7 cellular contexts compared by ENCODE assay signal in the genomic region with DNA sequence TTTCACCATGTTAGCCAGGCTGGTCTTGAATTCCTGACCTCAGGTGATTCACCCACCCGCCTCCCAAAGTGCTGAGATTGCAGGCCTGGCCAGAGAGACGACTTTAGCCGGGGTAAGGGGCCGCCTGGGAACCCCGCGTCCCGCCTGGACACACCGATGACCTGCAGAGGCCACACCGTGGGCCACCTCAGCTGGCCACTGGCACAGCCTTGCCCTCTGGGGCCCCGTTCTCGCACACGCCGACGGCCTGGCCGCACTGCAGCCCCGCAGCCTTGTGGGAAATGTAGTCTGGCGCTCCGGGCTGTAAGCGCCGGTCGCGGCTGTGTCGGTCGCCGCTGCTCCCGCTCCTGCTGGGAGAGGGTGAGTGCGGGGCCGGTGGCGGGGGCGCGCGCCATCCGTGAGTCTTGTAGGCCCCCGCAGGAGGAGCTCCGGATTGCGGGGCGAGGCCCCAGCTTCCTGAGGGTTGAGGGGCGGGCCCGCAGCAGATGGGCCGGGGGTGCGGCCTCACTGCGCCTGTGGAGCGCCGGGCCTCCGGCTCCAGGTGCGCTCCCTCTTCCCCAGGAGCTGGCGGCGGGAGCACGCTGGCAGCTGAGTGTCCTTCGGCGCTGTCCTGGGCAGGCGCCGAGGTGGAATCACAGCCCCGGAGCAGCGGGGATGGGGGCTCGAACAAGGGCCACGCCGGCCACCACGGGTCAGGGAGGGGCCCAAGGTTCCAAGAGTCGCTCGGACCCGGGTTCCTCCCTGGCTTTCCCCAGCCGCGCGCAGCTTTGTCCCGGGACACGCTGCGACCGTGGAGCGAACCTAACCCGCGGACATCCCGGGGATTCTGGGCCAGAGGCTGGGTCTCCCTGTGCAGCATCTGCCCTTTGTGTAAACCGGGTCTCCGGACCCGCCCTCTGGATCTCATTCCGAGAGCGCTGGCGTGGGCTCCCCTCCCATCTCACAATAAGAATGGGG. TPM values are rescaled to one million over a fixed set of nuclear protein-coding genes. Genes with fewer than 3 reads are reported as not detected.
DNase-seq lines count a peak whose midpoint lies in the region; ATAC-seq and TF ChIP-seq lines count a peak whose summit lies in the region.

TSS of gene ZFP2 (plus strand) at position 299 of the 957 bp plus-strand sequence. CDS start 35,401 bp downstream, outside the sequence.

- intact Hi-C loops in naive thymus-derived CD4-positive, alpha-beta T cell (cut with micrococcal nuclease), result loop anchor here in 1 of 2 donors (1.0 kb wide), 4 partner anchors 37 to 166 kb away; partner anchors contain the start of genes ZNF354A, ZNF354B, ZNF354C and ZNF879
- intact Hi-C loops in tibial artery (cut with DNase I; ENCODE audit: low total_unique reads), result loop anchor here (10.0 kb wide), 1 partner anchor 49 kb away; the partner anchor contains the start of gene ZNF454

- no peaks in the 10 kb centered on the region for H3K27me3 ChIP-seq in naive thymus-derived CD4-positive, alpha-beta T cell (ENCODE audit: control insufficient read depth in 2 of 2, insufficient read depth in 2 of 2, low read length in 2 of 2)
- H3K27me3 ChIP-seq in tibial artery, result no peaks in the 10 kb centered on the region

- H3K36me3 Mint-ChIP-seq in naive thymus-derived CD4-positive, alpha-beta T cell, result peaks cover 0 to 42% (median 20%) of the 10 kb centered on the region in 5 donors

- peaks cover 0 to 12% (median 6%) of the 10 kb centered on the region in 7 donors for H3K4me1 Mint-ChIP-seq in naive thymus-derived CD4-positive, alpha-beta T cell

- peaks cover 0 to 12% (median 0%) of the 10 kb centered on the region in 3 experiments for H3K9me3 ChIP-seq in naive thymus-derived CD4-positive, alpha-beta T cell (ENCODE audit: control insufficient read depth in 2 of 3, low read length in 3 of 3)
- peaks cover 0 to 4% (median 0%) of the 10 kb centered on the region in 3 donors for H3K9me3 ChIP-seq in tibial artery

- peak; percentile 25 for DNase-seq in NCI-H526 treated with DMSO at 0.1 percent for 48 hours (lab: John Stamatoyannopoulos, UW)
- DNase-seq in activated effector memory CD4-positive, alpha-beta T cell treated with Interleukin-2 at 50 U/mL for 16 hours, result peak; percentile 5
- DNase-seq in fibroblast of the conjunctiva (ENCODE audit: low read depth), result peak; percentile 5
- peak in 8 of 9 donors; percentile 4 to 26 (median 12) for DNase-seq in naive thymus-derived CD4-positive, alpha-beta T cell
- DNase-seq in tibial artery, result peak; percentile 38 to 70

- no peaks in the 10 kb centered on the region for H3K36me3 ChIP-seq in naive thymus-derived CD4-positive, alpha-beta T cell (ENCODE audit: control insufficient read depth in 2 of 3, insufficient read depth in 3 of 3, low read length in 3 of 3)
- no peaks in the 10 kb centered on the region for H3K36me3 ChIP-seq in tibial artery

- ATAC-seq in GM21529 (IDR thresholded peaks at IDR 0.05; ENCODE audit: unreplicated experiment), result peak; percentile 61
- ATAC-seq in naive thymus-derived CD4-positive, alpha-beta T cell, result peak; percentile 75
- ATAC-seq in HG02870 (IDR thresholded peaks at IDR 0.05; ENCODE audit: unreplicated experiment), result no peak

- peak within 1 kb of the TSS; percentile 46 for H3K27ac ChIP-seq in naive thymus-derived CD4-positive, alpha-beta T cell (ENCODE audit: low read depth, low read length)
- peak within 1 kb of the TSS; percentile 78 to 84 for H3K27ac ChIP-seq in tibial artery

- peaks cover 0 to 59% (median 20%) of the 10 kb centered on the region in 11 donors for H3K9me3 Mint-ChIP-seq in naive thymus-derived CD4-positive, alpha-beta T cell

- H3K27me3 Mint-ChIP-seq in naive thymus-derived CD4-positive, alpha-beta T cell, result peaks cover 0 to 7% (median 5%) of the 10 kb centered on the region in 5 donors

- CTCF ChIA-PET in naive thymus-derived CD4-positive, alpha-beta T cell (lab: Charles Lee), result interaction anchor here (0.6 kb wide), 1 partner anchor 164 kb away, joined by 3 read pairs; no protein-coding TSS in a partner anchor

- POLR2A ChIA-PET in naive thymus-derived CD4-positive, alpha-beta T cell (lab: Charles Lee), result interaction anchor here (1.1 to 2.3 kb wide), 2 partner anchors 36 to 164 kb away, joined by 4 to 9 read pairs; partner anchors contain the start of genes ZNF354B and ZNF354C

- no peaks in the 10 kb centered on the region for H3K4me1 ChIP-seq in naive thymus-derived CD4-positive, alpha-beta T cell (ENCODE audit: control insufficient read depth in 2 of 2, insufficient read depth in 2 of 2, low read length in 2 of 2)
- peaks cover 0 to 6% (median 2%) of the 10 kb centered on the region in 4 donors for H3K4me1 ChIP-seq in tibial artery

- no peak for TF ChIP-seq CTCF in tibial artery (IDR thresholded peaks at IDR 0.05)

- peak within 1 kb of the TSS; percentile 47 for H3K4me3 ChIP-seq in naive thymus-derived CD4-positive, alpha-beta T cell (ENCODE audit: low read length)
- H3K4me3 ChIP-seq in tibial artery, result peak within 1 kb of the TSS; percentile 78 to 82

- peak within 1 kb of the TSS; percentile 59 to 93 (median 88) for H3K4me3 Mint-ChIP-seq in naive thymus-derived CD4-positive, alpha-beta T cell

- H3K27ac Mint-ChIP-seq in naive thymus-derived CD4-positive, alpha-beta T cell, result peak within 1 kb of the TSS in 7 of 9 donors; percentile 32 to 67 (median 56)

RNA-seq across cellular contexts. Expression of gene ZFP2, which starts in this region (rescaled TPM):
- 1 to 10 TPM in 3 of 5 experiments, under 1 TPM in 2; 0.17 to 3.2 (median 1.0) TPM for total RNA-seq in naive thymus-derived CD4-positive, alpha-beta T cell
- under 1 TPM; 0.49 to 0.82 TPM for polyA plus RNA-seq in naive thymus-derived CD4-positive, alpha-beta T cell
